ENCODE assay signal across 8 cellular contexts in the genomic region with DNA sequence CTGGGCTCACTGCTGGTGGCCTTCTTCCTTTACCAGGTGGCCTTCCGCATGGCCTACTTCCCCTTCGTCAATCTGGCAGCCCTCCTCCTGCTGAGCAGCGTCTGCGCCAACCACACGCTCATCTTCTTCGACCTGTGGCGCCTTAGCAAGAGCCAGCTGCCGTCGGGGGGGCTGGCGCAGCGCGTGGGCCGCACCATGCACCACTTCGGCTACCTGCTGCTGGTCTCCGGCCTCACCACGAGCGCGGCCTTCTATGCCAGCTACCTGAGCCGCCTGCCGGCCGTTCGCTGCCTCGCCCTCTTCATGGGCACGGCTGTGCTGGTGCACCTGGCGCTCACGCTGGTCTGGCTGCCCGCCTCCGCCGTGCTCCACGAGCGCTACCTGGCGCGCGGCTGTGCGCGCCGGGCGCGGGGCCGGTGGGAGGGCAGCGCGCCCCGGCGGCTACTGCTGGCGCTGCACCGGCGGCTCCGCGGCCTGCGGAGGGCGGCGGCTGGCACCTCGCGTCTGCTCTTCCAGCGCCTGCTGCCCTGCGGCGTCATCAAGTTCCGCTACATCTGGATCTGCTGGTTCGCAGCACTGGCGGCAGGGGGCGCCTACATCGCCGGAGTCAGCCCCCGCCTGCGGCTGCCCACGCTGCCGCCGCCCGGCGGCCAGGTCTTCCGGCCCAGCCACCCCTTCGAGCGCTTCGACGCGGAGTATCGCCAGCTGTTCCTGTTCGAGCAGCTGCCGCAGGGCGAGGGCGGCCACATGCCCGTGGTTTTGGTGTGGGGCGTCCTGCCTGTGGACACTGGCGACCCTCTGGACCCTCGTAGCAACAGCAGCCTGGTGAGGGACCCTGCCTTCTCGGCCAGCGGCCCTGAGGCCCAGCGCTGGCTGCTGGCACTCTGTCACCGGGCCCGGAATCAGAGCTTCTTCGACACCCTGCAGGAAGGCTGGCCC. TPM values are rescaled to one million over a fixed set of nuclear protein-coding genes. Genes with fewer than 3 reads are reported as not detected.
DNase-seq lines count a peak whose midpoint lies in the region; FAIRE-seq and TF ChIP-seq lines count a peak whose summit lies in the region.

No MANE protein-coding gene starts in this region.

- H3K36me3 Mint-ChIP-seq in HFFc6 (ENCODE audit: low read depth), result no peaks in the 10 kb centered on the region

- DNase-seq in HFFc6 (peak; percentile 85), NCI-H1092 treated with DMSO at 0.1 percent for 48 hours (lab: John Stamatoyannopoulos, UW) (peak; percentile 47), bronchial epithelial cell (ENCODE audit: low read depth) (peak; percentile 72), iris pigment epithelial cell (ENCODE audit: low read depth) (peak; percentile 84), SW480 (ENCODE audit: low spot score) (no peak)
- peak; percentile 63 to 80 for DNase-seq in stimulated activated CD4-positive, alpha-beta T cell treated with anti-CD3 and anti-CD28 coated beads, Interleukin-12 subunit alpha, Interleukin-12 subunit beta, amount 100 ng/mL, for 24 hours (ENCODE audit: low read depth in 2 of 2)

- H3K27me3 Mint-ChIP-seq in HFFc6 (ENCODE audit: insufficient read depth), result peaks cover 25% of the 10 kb centered on the region

- H3K27me3 ChIP-seq in bronchial epithelial cell (ENCODE audit: control insufficient read depth, insufficient read depth, low read length), result peaks cover 3% of the 10 kb centered on the region

- no peak overlapping the region for H3K4me3 Mint-ChIP-seq in HFFc6

- H3K27ac ChIP-seq in VCaP, result peak overlapping the region; percentile 52

- FAIRE-seq in bronchial epithelial cell (lab: Jason Lieb, UNC), result no peak

- peaks cover 13% of the 10 kb centered on the region for H3K4me1 Mint-ChIP-seq in HFFc6 (ENCODE audit: low read depth)

- H3K4me3 ChIP-seq in GM08714 (ENCODE audit: low read length), result peak overlapping the region; percentile 35; the same call in 1 of the 2 replicates
- H3K4me3 ChIP-seq in bronchial epithelial cell (ENCODE audit: low read depth, low read length), result no peak overlapping the region

- TF ChIP-seq CTCF in HFFc6 (IDR thresholded peaks at IDR 0.05) (peak; percentile 89), VCaP (conservative IDR thresholded peaks at IDR 0.05) (peak; percentile 62), bronchial epithelial cell (IDR thresholded peaks at IDR 0.05; ENCODE audit: insufficient read depth, low read length, severe bottlenecking) (peak; percentile 69)

- no peaks in the 10 kb centered on the region for H3K9me3 Mint-ChIP-seq in HFFc6

- no peak overlapping the region for H3K27ac Mint-ChIP-seq in HFFc6

- H3K36me3 ChIP-seq in bronchial epithelial cell (ENCODE audit: control insufficient read depth, insufficient read depth, low read length), result no peaks in the 10 kb centered on the region

RNA-seq across cellular contexts. Expression of gene DISP2, which starts 9.9 kb away (rescaled TPM):
- total RNA-seq in HFFc6 (2021; fragmentation: NEBNext Ultra II Directional; extraction: Animal tissue kit (Norgen Biotek cat#: 25700)), result under 1 TPM; 0.03 to 0.26 (median 0.21) TPM
- under 0.01 TPM in 1 of 2 replicates, not detected in the other for total RNA-seq in bronchial epithelial cell

RNA-seq across cellular contexts. Expression of gene KNSTRN, which starts 14.6 kb away (rescaled TPM):
- total RNA-seq in HFFc6 (2021; fragmentation: NEBNext Ultra II Directional; extraction: Animal tissue kit (Norgen Biotek cat#: 25700)), result 10 to 100 TPM; 26.2 to 49.7 (median 47.5) TPM
- 35.6 and 56.9 TPM in 2 replicates for total RNA-seq in bronchial epithelial cell

RNA-seq across cellular contexts. Expression of gene PHGR1, which starts 17.1 kb away (rescaled TPM):
- total RNA-seq in HFFc6 (2021; fragmentation: NEBNext Ultra II Directional; extraction: Animal tissue kit (Norgen Biotek cat#: 25700)), result not detected
- total RNA-seq in bronchial epithelial cell, result not detected in 2 replicates

RNA-seq across cellular contexts. Expression of gene CCDC9B, which starts 27.2 kb away (rescaled TPM):
- total RNA-seq in HFFc6 (2021; fragmentation: NEBNext Ultra II Directional; extraction: Animal tissue kit (Norgen Biotek cat#: 25700)), result 10 to 100 TPM; 54.3 to 92.3 (median 57.9) TPM
- 12.1 and 17.3 TPM in 2 replicates for total RNA-seq in bronchial epithelial cell

RNA-seq across cellular contexts. Expression of gene IVD, which starts 37.7 kb away (rescaled TPM):
- total RNA-seq in HFFc6 (2021; fragmentation: NEBNext Ultra II Directional; extraction: Animal tissue kit (Norgen Biotek cat#: 25700)), result 10 to 100 TPM; 48.5 to 69.9 (median 50.4) TPM
- total RNA-seq in bronchial epithelial cell, result 12.4 and 19.6 TPM in 2 replicates
